In the genomic region with DNA sequence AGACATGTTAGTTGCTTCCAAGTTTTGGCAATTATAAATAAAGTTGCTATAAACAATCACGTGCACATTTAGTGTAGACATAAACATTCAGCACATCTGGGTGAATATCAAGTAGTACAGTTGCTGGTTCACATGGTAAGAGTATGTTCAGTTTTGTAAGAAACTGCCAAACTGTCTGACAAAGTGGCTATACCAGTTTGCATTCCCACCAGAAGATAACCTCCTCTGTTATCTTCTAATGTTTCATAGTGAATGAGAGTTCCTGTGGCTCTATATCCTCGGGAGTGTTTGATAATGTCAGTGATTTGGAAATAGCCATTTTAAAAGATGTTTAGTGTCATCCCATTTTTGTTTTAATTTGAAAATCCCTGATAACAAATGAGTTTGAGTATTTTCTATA, we compare ENCODE assay signal across 7 cellular contexts.
"Had no signal": no experiment of that assay in that cellular context is flagged by ENCODE, and none has a peak within 500 bp of the region (broad histone marks: within the 10 kb centered on the region; RNA-seq: fewer than 3 reads in every experiment).

No MANE protein-coding gene starts in this region.

- DNase-seq: IMR-90, KBM-7, KG1 had no signal

- H3K4me3 ChIP-seq: K562 had no signal

- H3K27ac ChIP-seq: HL-60, KMS-11 had no signal

- H3K9ac ChIP-seq: KMS-11 had no signal

- H3K4me2 ChIP-seq: KMS-11 had no signal

- ATAC-seq: HepG2, K562 had no signal
